In the genomic region with DNA sequence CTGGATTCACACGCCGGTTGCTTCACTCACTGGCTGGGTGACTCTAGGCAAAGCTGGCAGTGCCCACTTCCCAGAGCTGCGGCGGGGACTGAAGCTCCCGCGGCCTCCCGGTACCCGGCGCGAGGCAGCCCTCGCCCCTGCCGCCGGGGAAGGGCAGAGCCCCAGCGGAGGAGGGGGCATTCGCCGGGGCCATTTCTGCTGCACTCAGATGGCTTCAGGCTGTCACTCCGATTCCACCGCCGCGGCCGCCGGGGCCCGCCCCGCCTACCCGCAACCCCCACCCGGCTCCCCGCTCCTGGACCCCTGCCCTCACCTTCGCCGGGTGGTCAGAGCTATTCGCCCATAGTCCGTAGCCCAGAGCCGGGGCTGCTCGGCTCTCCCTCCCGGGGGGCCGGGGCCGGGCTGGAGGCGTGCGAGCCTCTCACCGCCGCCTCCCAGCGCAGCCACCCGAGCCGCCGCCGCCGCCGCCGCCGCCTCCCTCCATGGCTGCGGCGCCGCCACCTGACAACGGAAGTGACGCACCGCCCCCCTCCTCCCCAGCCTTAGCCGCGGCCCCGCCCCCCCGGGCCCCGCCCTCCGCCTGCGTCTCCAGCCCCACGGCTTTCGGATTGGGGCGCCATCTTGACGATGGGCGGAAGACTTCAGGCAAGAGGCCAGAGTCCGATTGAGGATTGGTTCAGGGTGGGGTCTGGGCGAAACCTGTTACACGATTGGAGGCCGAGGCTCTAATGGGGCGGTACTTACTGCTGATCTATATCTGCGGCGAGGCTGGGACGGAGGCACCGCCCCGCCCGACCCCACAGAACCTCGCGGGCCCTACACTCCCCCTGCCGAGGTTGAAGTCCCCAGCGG, we compare ENCODE assay signal across 8 cellular contexts. TPM values are rescaled to one million over a fixed set of nuclear protein-coding genes. Genes with fewer than 3 reads are reported as not detected.
DNase-seq lines count a peak whose midpoint lies in the region; ATAC-seq, FAIRE-seq and TF ChIP-seq lines count a peak whose summit lies in the region.

A gene with protein sequence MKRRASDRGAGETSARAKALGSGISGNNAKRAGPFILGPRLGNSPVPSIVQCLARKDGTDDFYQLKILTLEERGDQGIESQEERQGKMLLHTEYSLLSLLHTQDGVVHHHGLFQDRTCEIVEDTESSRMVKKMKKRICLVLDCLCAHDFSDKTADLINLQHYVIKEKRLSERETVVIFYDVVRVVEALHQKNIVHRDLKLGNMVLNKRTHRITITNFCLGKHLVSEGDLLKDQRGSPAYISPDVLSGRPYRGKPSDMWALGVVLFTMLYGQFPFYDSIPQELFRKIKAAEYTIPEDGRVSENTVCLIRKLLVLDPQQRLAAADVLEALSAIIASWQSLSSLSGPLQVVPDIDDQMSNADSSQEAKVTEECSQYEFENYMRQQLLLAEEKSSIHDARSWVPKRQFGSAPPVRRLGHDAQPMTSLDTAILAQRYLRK (minus strand): TSS at position 515 of the 852 bp plus-strand sequence. CDS start 24,592 bp downstream, outside the sequence.

- in situ Hi-C loops in mammary epithelial cell (cut with MboI; ENCODE audit: low sequenced_read_pairs in 2 of 2): no loop called here

- BruUV-seq in mammary epithelial cell (replicated peaks; lab: Mats Ljungman, UMichigan): no TSS peak

- TF ChIP-seq POLR2A in A549 (IDR thresholded peaks at IDR 0.05; ENCODE audit: low read length): peak; percentile 29; the same call in 1 of the 2 replicates

- WGBS in A549 (ENCODE audit: missing lambda C conversion rate): under 1% methylated on average over 11 of the region's 82 CpGs
- WGBS in mammary epithelial cell (ENCODE audit: low coverage, missing lambda C conversion rate): 7% methylated on average over 6 of the region's 82 CpGs

- H2AFZ ChIP-seq in mammary epithelial cell (ENCODE audit: low read depth, low read length): peak within 1 kb of the TSS; percentile 70

- POLR2A ChIA-PET in A549 (lab: Yijun Ruan, JAX): interaction anchor here (1.1 to 3.7 kb wide), 6 partner anchors 12 to 236 kb away, joined by 4 to 40 read pairs (median 7); a partner anchor contains a TSS

- H3K4me1 ChIP-seq in A549 (peaks cover 28% of the 10 kb centered on the region), mammary epithelial cell (ENCODE audit: insufficient read depth, low read length) (peaks cover 31% of the 10 kb centered on the region), iPS-20b (ENCODE audit: insufficient read depth, low read length) (peaks cover 17% of the 10 kb centered on the region)

- H3K79me2 ChIP-seq in mammary epithelial cell (ENCODE audit: insufficient read depth, low read length): peaks cover 50% of the 10 kb centered on the region

- H3K9me3 ChIP-seq in A549 (no peaks in the 10 kb centered on the region), WERI-Rb-1 (ENCODE audit: severe bottlenecking) (no peaks in the 10 kb centered on the region), mammary epithelial cell (replicated peaks; ENCODE audit: insufficient read depth, low read length) (no peaks in the 10 kb centered on the region), iPS-20b (ENCODE audit: insufficient read depth, low read depth, low read length) (no peaks in the 10 kb centered on the region)

- dilution Hi-C loops in mammary epithelial cell (cut with HindIII; ENCODE audit: low sequenced_read_pairs): no loop called here

- TF ChIP-seq CTCF in A549 (IDR thresholded peaks at IDR 0.05): no peak
- no peak for TF ChIP-seq CTCF in WERI-Rb-1 (IDR thresholded peaks at IDR 0.05; ENCODE audit: low read depth, low read length)
- no peak for TF ChIP-seq CTCF in mammary epithelial cell (conservative IDR thresholded peaks at IDR 0.05 in 1 of 2, IDR thresholded peaks at IDR 0.05 in 1 of 2; ENCODE audit: extremely low read depth in 1 of 2, insufficient read depth in 1 of 2, low read depth in 1 of 2, low read length in 2 of 2)

- H3K4me3 ChIP-seq in A549 (peak within 1 kb of the TSS; percentile 72), WERI-Rb-1 (ENCODE audit: low read depth, low read length) (peak within 1 kb of the TSS; percentile 95), mammary epithelial cell (replicated peaks in 1 of 3; ENCODE audit: insufficient read depth in 1 of 3, low read depth in 2 of 3, low read length in 3 of 3) (peak within 1 kb of the TSS; percentile 66 to 79 (median 70)), iPS-20b (ENCODE audit: low read length) (peak within 1 kb of the TSS; percentile 96), skin epidermis (peak within 1 kb of the TSS; percentile 74 to 98 (median 92))

- DNase-seq in A549 (ENCODE audit: low read depth in 1 of 2, low spot score in 1 of 2) (peak; percentile 83 to 98), NCI-H2196 treated with DMSO at 0.1 percent for 48 hours (lab: John Stamatoyannopoulos, UW; ENCODE audit: unreplicated experiment) (peak; percentile 98), WERI-Rb-1 (peak; percentile 98), mammary epithelial cell (peak; percentile 99)

- TF ChIP-seq EP300 in A549 (IDR thresholded peaks at IDR 0.05): no peak

- peaks cover 3% of the 10 kb centered on the region; the same call in 1 of the 2 replicates for H3K36me3 ChIP-seq in WERI-Rb-1
- H3K36me3 ChIP-seq in mammary epithelial cell (ENCODE audit: insufficient read depth, low read length): no peaks in the 10 kb centered on the region
- H3K36me3 ChIP-seq in iPS-20b (ENCODE audit: insufficient read depth, low read depth, low read length): peaks cover 3% of the 10 kb centered on the region; the same call in 1 of the 2 replicates

- H3K27me3 ChIP-seq in WERI-Rb-1 (ENCODE audit: insufficient read depth, low read depth, severe bottlenecking) (no peaks in the 10 kb centered on the region), mammary epithelial cell (ENCODE audit: insufficient read depth, low read length) (no peaks in the 10 kb centered on the region), iPS-20b (ENCODE audit: insufficient read depth, low read length) (no peaks in the 10 kb centered on the region)

- intact Hi-C loops in mammary epithelial cell (cut with micrococcal nuclease): loop anchor here (1.0 to 2.0 kb wide), 3 partner anchors 12 to 43 kb away; a partner anchor contains a TSS

- TF ChIP-seq RAD21 in A549 (conservative IDR thresholded peaks at IDR 0.05 in 1 of 2, IDR thresholded peaks at IDR 0.05 in 1 of 2): no peak

- CTCF ChIA-PET in A549 (lab: Yijun Ruan, JAX) (interaction anchor here (2.7 to 4.2 kb wide), 2 partner anchors 17 to 42 kb away, joined by 10 to 25 read pairs; no protein-coding TSS in a partner anchor), mammary epithelial cell (lab: Charles Lee; ENCODE audit: low non-redundant PET) (interaction anchor here (0.6 kb wide), 1 partner anchor 252 kb away, joined by 3 read pairs; no protein-coding TSS in a partner anchor)

- H3K27ac ChIP-seq in A549: peak within 1 kb of the TSS; percentile 96 to 100
- peak within 1 kb of the TSS; percentile 91 for H3K27ac ChIP-seq in WERI-Rb-1
- peak within 1 kb of the TSS; percentile 100 for H3K27ac ChIP-seq in mammary epithelial cell (ENCODE audit: insufficient read depth, low read depth, low read length)
- H3K27ac ChIP-seq in iPS-20b (ENCODE audit: low read length): peak within 1 kb of the TSS; percentile 91
- peak within 1 kb of the TSS; percentile 81 to 99 (median 97) for H3K27ac ChIP-seq in skin epidermis

- FAIRE-seq in A549 (lab: Jason Lieb, UNC): no peak

- ATAC-seq in A549 (peak; percentile 83 to 94), GM18867 (IDR thresholded peaks at IDR 0.05; ENCODE audit: unreplicated experiment) (peak; percentile 82), HG03135 (IDR thresholded peaks at IDR 0.05; ENCODE audit: unreplicated experiment) (peak; percentile 86)

- H4K20me1 ChIP-seq in mammary epithelial cell (ENCODE audit: insufficient read depth, low read length): no peaks in the 10 kb centered on the region

- H3K4me2 ChIP-seq in A549: peak within 1 kb of the TSS; percentile 98
- H3K4me2 ChIP-seq in mammary epithelial cell (ENCODE audit: insufficient read depth, low read depth, low read length): peak within 1 kb of the TSS; percentile 89

- H3K9ac ChIP-seq in mammary epithelial cell (ENCODE audit: insufficient read depth, low read length) (peak within 1 kb of the TSS; percentile 100), iPS-20b (ENCODE audit: low read depth, low read length) (peak within 1 kb of the TSS; percentile 97)

TF ChIP-seq in A549, 52 proteins besides CTCF, POLR2A, EP300 and RAD21 (continues in another document):
- TF ChIP-seq, protein P1, sequence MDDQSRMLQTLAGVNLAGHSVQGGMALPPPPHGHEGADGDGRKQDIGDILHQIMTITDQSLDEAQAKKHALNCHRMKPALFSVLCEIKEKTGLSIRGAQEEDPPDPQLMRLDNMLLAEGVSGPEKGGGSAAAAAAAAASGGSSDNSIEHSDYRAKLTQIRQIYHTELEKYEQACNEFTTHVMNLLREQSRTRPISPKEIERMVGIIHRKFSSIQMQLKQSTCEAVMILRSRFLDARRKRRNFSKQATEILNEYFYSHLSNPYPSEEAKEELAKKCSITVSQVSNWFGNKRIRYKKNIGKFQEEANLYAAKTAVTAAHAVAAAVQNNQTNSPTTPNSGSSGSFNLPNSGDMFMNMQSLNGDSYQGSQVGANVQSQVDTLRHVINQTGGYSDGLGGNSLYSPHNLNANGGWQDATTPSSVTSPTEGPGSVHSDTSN (IDR thresholded peaks at IDR 0.05): no peak
- TF ChIP-seq POLR2AphosphoS2 (conservative IDR thresholded peaks at IDR 0.05; ENCODE audit: low read length) (no peak), HDAC2 (IDR thresholded peaks at IDR 0.05) (no peak), GATA3 (IDR thresholded peaks at IDR 0.05; ENCODE audit: borderline replicate concordance) (peak; percentile 89), NR3C1 (IDR thresholded peaks at IDR 0.05) (no peak), RCOR1 (IDR thresholded peaks at IDR 0.05; ENCODE audit: low read depth, low read length) (no peak), PHF8 (IDR thresholded peaks at IDR 0.05; ENCODE audit: borderline replicate concordance, low read depth) (peak; percentile 53; the same call in 1 of the 2 replicates)
- TF ChIP-seq, protein P2, sequence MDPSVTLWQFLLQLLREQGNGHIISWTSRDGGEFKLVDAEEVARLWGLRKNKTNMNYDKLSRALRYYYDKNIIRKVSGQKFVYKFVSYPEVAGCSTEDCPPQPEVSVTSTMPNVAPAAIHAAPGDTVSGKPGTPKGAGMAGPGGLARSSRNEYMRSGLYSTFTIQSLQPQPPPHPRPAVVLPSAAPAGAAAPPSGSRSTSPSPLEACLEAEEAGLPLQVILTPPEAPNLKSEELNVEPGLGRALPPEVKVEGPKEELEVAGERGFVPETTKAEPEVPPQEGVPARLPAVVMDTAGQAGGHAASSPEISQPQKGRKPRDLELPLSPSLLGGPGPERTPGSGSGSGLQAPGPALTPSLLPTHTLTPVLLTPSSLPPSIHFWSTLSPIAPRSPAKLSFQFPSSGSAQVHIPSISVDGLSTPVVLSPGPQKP (IDR thresholded peaks at IDR 0.05; ENCODE audit: low read depth, low read length): no peak

RNA-seq across cellular contexts. Expression of the gene that starts here (rescaled TPM):
- 8.9 and 10.5 TPM in 2 replicates for polyA plus RNA-seq in A549 (2011; rRNA removed)
- 10.0 and 12.0 TPM in 2 replicates for polyA plus RNA-seq in A549 (2012; cell fraction: cytosol; rRNA removed)
- polyA plus RNA-seq in A549 (2012; cell fraction: nucleus; rRNA removed): 22.8 and 25.9 TPM in 2 replicates
- polyA plus RNA-seq in A549 (2017; fragmentation: RNase III; extraction: RNeasy Plus Mini Kit Qiagen cat#74134 plus additional on column Dnase treatment): 6.0 to 7.6 TPM (median 6.8 TPM) in 3 replicates
- 12.3 and 15.2 TPM in 2 replicates for polyA minus RNA-seq in A549 (2011; rRNA and poly(A)+ RNA removed)
- 10 to 100 TPM; 13.2 to 21.3 TPM for total RNA-seq in mammary epithelial cell
- polyA plus RNA-seq in mammary epithelial cell: 10.5 TPM
- 50.5 TPM for polyA minus RNA-seq in mammary epithelial cell

Comparison
In these comparisons a context has a peak if more than half of its experiments do, and no peak if none do; other contexts are left out.
1. Peak in every context shown above with its lines: DNase-seq, ATAC-seq, H3K4me3 ChIP-seq and H3K27ac ChIP-seq.